ENCODE assay signal across 13 cellular contexts in genomic region chr2:226742346-226742745, GRCh38. TPM values are rescaled to one million over a fixed set of nuclear protein-coding genes. Genes with fewer than 3 reads are reported as not detected.
DNase-seq lines count a peak whose midpoint lies in the region; ATAC-seq, FAIRE-seq and TF ChIP-seq lines count a peak whose summit lies in the region.
"Had no signal": no experiment of that assay in that cellular context is flagged by ENCODE, and none has a peak within 500 bp of the region (broad histone marks: within the 10 kb centered on the region; RNA-seq: fewer than 3 reads in every experiment).

No MANE protein-coding gene starts in this region.

- H3K4me1 Mint-ChIP-seq in CD8-positive, alpha-beta memory T cell, result no peaks in the 10 kb centered on the region

- H4K8ac ChIP-seq in trophoblast cell (ENCODE audit: low read depth, low read length), result no peak overlapping the region

- H2BK5ac ChIP-seq in trophoblast cell (ENCODE audit: low read depth, low read length, poor library complexity), result no peak overlapping the region

- no peak overlapping the region for H3K23ac ChIP-seq in trophoblast cell (ENCODE audit: low read length)

- H3K4me1 ChIP-seq in liver (ENCODE audit: control insufficient read depth in 4 of 4, insufficient read depth in 4 of 4, low read length in 3 of 4) (peaks cover 7 to 53% (median 34%) of the 10 kb centered on the region in 4 donors), HepG2 (ENCODE audit: insufficient read depth, low read length) (peaks cover 62% of the 10 kb centered on the region), trophoblast cell (ENCODE audit: control insufficient read depth in 1 of 2, insufficient read depth in 2 of 2, low read length in 2 of 2) (peaks cover 9 to 14% of the 10 kb centered on the region in 2 experiments), aorta (ENCODE audit: control insufficient read depth in 1 of 2, insufficient read depth in 2 of 2, low read length in 2 of 2) (peaks cover 3 to 5% of the 10 kb centered on the region in 2 donors)
- H3K4me1 ChIP-seq in CD8-positive, alpha-beta memory T cell (ENCODE audit: insufficient read depth, low read length), result no peaks in the 10 kb centered on the region

- H3K27me3 Mint-ChIP-seq in CD8-positive, alpha-beta memory T cell, result peaks cover 0 to 6% of the 10 kb centered on the region in 2 donors

- H3K4ac ChIP-seq in trophoblast cell (ENCODE audit: low read depth, low read length), result peak overlapping the region; percentile 28

- H2BK12ac ChIP-seq in trophoblast cell (ENCODE audit: low read length), result peak overlapping the region; percentile 47

- peaks cover 5% of the 10 kb centered on the region for H3K79me2 ChIP-seq in HepG2 (ENCODE audit: insufficient read depth, low read length)
- H3K79me2 ChIP-seq in trophoblast cell (ENCODE audit: control insufficient read depth, insufficient read depth, low read length, poor library complexity), result no peaks in the 10 kb centered on the region

- H4K12ac ChIP-seq in trophoblast cell (ENCODE audit: low read depth, low read length), result no peak overlapping the region

- no peak for TF ChIP-seq CTCF in liver (IDR thresholded peaks at IDR 0.05; ENCODE audit: low read depth, low read length, missing input control)
- no peak for TF ChIP-seq CTCF in HepG2 (CRISPR knock-in tag; IDR thresholded peaks at IDR 0.05)

- intact Hi-C loops in HepG2 (cut with micrococcal nuclease; ENCODE audit: unreplicated experiment), result loop anchor here (1.0 kb wide), 1 partner anchor 18 kb away; no protein-coding TSS in a partner anchor
- intact Hi-C loops in left cardiac atrium (cut with DNase I), result no loop called here
- intact Hi-C loops in aorta (cut with DNase I), result no loop called here

- 50% methylated on average over 5 of the region's 5 CpGs for WGBS in liver
- 97% methylated on average over 5 of the region's 5 CpGs for WGBS in HepG2 (ENCODE audit: low lambda C conversion rate)
- WGBS in trophoblast cell (ENCODE audit: extremely low coverage, insufficient coverage, insufficient read length), result no CpG with 5 or more reads among the region's 5 CpGs
- WGBS in aorta, 2 donors, result 0 to 9% methylated on average over 5 of the region's 5 CpGs

- peaks cover 0 to 9% (median 0%) of the 10 kb centered on the region in 3 donors for H3K36me3 Mint-ChIP-seq in CD8-positive, alpha-beta memory T cell
- H3K36me3 Mint-ChIP-seq: activated CD4-positive, alpha-beta memory T cell treated with anti-CD3 and anti-CD28 coated beads for 36 hours; activated naive CD4-positive, alpha-beta T cell treated with anti-CD3 and anti-CD28 coated beads, Interleukin-2, amount 50 U/mL, for 72 hours had no signal

- H3K36me3 ChIP-seq in liver (ENCODE audit: control insufficient read depth in 4 of 4, insufficient read depth in 3 of 4, low read depth in 1 of 4, low read length in 3 of 4) (peaks cover 0 to 4% (median 0%) of the 10 kb centered on the region in 4 donors), HepG2 (replicated peaks in 1 of 2; ENCODE audit: control insufficient read depth in 1 of 2, insufficient read depth in 2 of 2, low read length in 2 of 2) (peaks cover 0 to under 1% of the 10 kb centered on the region in 2 experiments; a peak in 2 of 5 replicates), trophoblast cell (ENCODE audit: control insufficient read depth in 1 of 2, insufficient read depth in 2 of 2, low read length in 2 of 2) (peaks cover 0 to 3% of the 10 kb centered on the region in 2 experiments), aorta (ENCODE audit: control insufficient read depth in 1 of 2, insufficient read depth in 2 of 2, low read length in 1 of 2) (no peaks in the 10 kb centered on the region)
- H3K36me3 ChIP-seq in CD8-positive, alpha-beta memory T cell (ENCODE audit: insufficient read depth, low read length), result no peaks in the 10 kb centered on the region

- POLR2A ChIA-PET in HepG2 (lab: Yijun Ruan, JAX), result interaction anchor here (1.2 to 3.0 kb wide), 2 partner anchors 19 to 58 kb away, joined by 3 to 10 read pairs; partner anchors contain the start of gene IRS1
- POLR2A ChIA-PET in CD8-positive, alpha-beta memory T cell (lab: Charles Lee), result no interaction called here

- H4K20me1 ChIP-seq in HepG2 (ENCODE audit: insufficient read depth, low read length), result no peaks in the 10 kb centered on the region

- H3K4me2 ChIP-seq in HepG2 (ENCODE audit: low read depth, low read length) (no peak overlapping the region), trophoblast cell (ENCODE audit: low read length) (no peak overlapping the region)

- no peak for FAIRE-seq in HepG2 (lab: Jason Lieb, UNC)
- FAIRE-seq: G401.6 had no signal

- no TSS peak for BruUV-seq in HepG2 (replicated peaks; lab: Mats Ljungman, UMichigan)

- CTCF ChIA-PET in HepG2 (lab: Yijun Ruan, JAX; ENCODE audit: low intra/inter-chr PET ratio, low total read pairs), result no interaction called here
- CTCF ChIA-PET in CD8-positive, alpha-beta memory T cell (lab: Charles Lee), result interaction anchor here (1.3 kb wide), 1 partner anchor 57 kb away, joined by 3 read pairs; the partner anchor contains the start of gene IRS1

- no peak overlapping the region for H3K4me3 ChIP-seq in liver (ENCODE audit: low read depth in 1 of 3, low read length in 3 of 3)
- H3K4me3 ChIP-seq in HepG2 (replicated peaks in 1 of 3; ENCODE audit: insufficient read depth in 1 of 3, low read depth in 2 of 3, low read length in 3 of 3), result no peak overlapping the region
- no peak overlapping the region for H3K4me3 ChIP-seq in trophoblast cell (ENCODE audit: low read depth, low read length)
- no peak overlapping the region for H3K4me3 ChIP-seq in aorta (ENCODE audit: low read length in 2 of 2)
- no peak overlapping the region for H3K4me3 ChIP-seq in CD8-positive, alpha-beta memory T cell (ENCODE audit: low read length)

- TF ChIP-seq RAD21 in liver (IDR thresholded peaks at IDR 0.05), result peak in 1 of 2 donors; percentile 34
- TF ChIP-seq RAD21 in HepG2 (CRISPR knock-in tag; IDR thresholded peaks at IDR 0.05), result no peak

- no peak for TF ChIP-seq EP300 in HepG2 (IDR thresholded peaks at IDR 0.05; ENCODE audit: low read depth in 2 of 2, low read length in 2 of 2)
- TF ChIP-seq EP300 in HepG2 (CRISPR knock-in tag; IDR thresholded peaks at IDR 0.05; ENCODE audit: borderline replicate concordance), result no peak

- peak overlapping the region; percentile 76 for H3K14ac ChIP-seq in trophoblast cell (ENCODE audit: low read length)

- H3K79me1 ChIP-seq in trophoblast cell (ENCODE audit: low read length), result peaks cover 2% of the 10 kb centered on the region

- H4K91ac ChIP-seq in trophoblast cell (ENCODE audit: low read depth, low read length), result no peak overlapping the region

- H3K9ac ChIP-seq in liver (ENCODE audit: low read depth in 1 of 2, low read length in 2 of 2) (no peak overlapping the region), HepG2 (ENCODE audit: insufficient read depth, low read depth, low read length) (no peak overlapping the region), trophoblast cell (ENCODE audit: low read length) (no peak overlapping the region)

- H3K27me3 ChIP-seq in liver (ENCODE audit: control insufficient read depth in 4 of 4, insufficient read depth in 4 of 4, low read length in 3 of 4) (no peaks in the 10 kb centered on the region), HepG2 (ENCODE audit: control insufficient read depth in 1 of 2, insufficient read depth in 2 of 2, low read length in 2 of 2) (no peaks in the 10 kb centered on the region), trophoblast cell (ENCODE audit: insufficient read depth, low read length) (no peaks in the 10 kb centered on the region), aorta (ENCODE audit: control insufficient read depth in 1 of 2, insufficient read depth in 2 of 2, low read length in 1 of 2) (no peaks in the 10 kb centered on the region)
- no peaks in the 10 kb centered on the region for H3K27me3 ChIP-seq in CD8-positive, alpha-beta memory T cell (ENCODE audit: insufficient read depth, low read length, poor library complexity, severe bottlenecking)

- no peaks in the 10 kb centered on the region for H3K9me3 ChIP-seq in liver (ENCODE audit: control insufficient read depth in 4 of 4, low read length in 3 of 4)
- H3K9me3 ChIP-seq in HepG2 (ENCODE audit: low read length), result peaks cover 3% of the 10 kb centered on the region; the same call in 1 of the 2 replicates
- H3K9me3 ChIP-seq in trophoblast cell (ENCODE audit: insufficient read depth, low read depth, low read length), result no peaks in the 10 kb centered on the region
- no peaks in the 10 kb centered on the region for H3K9me3 ChIP-seq in aorta (ENCODE audit: control insufficient read depth, low read length)
- H3K9me3 ChIP-seq in CD8-positive, alpha-beta memory T cell (ENCODE audit: low read length), result no peaks in the 10 kb centered on the region

- DNase-seq in HepG2 (ENCODE audit: low spot score) (no peak), left cardiac atrium (peak; percentile 36), trophoblast cell (no peak), aorta (peak in 1 of 2 donors; percentile 63), HCEC 1CT (no peak)
- DNase-seq in CD8-positive, alpha-beta memory T cell, result no peak
- DNase-seq: activated CD4-positive, alpha-beta memory T cell treated with anti-CD3 and anti-CD28 coated beads for 36 hours; Karpas-422 had no signal

- no peak overlapping the region for H3K27ac Mint-ChIP-seq in CD8-positive, alpha-beta memory T cell
- H3K27ac Mint-ChIP-seq: activated CD4-positive, alpha-beta memory T cell treated with anti-CD3 and anti-CD28 coated beads for 36 hours; activated naive CD4-positive, alpha-beta T cell treated with anti-CD3 and anti-CD28 coated beads, Interleukin-2, amount 50 U/mL, for 72 hours had no signal

- no peak overlapping the region for H3K4me3 Mint-ChIP-seq in CD8-positive, alpha-beta memory T cell
- H3K4me3 Mint-ChIP-seq: activated CD4-positive, alpha-beta memory T cell treated with anti-CD3 and anti-CD28 coated beads for 36 hours had no signal

- no peak overlapping the region for H2AK5ac ChIP-seq in trophoblast cell (ENCODE audit: low read length)

- no peak for TF ChIP-seq POLR2A in HepG2 (IDR thresholded peaks at IDR 0.05; ENCODE audit: insufficient read depth in 1 of 2, low read depth in 2 of 2, low read length in 2 of 2)

- no peaks in the 10 kb centered on the region for H3K9me3 Mint-ChIP-seq in CD8-positive, alpha-beta memory T cell
- H3K9me3 Mint-ChIP-seq: activated CD4-positive, alpha-beta memory T cell treated with anti-CD3 and anti-CD28 coated beads for 36 hours had no signal

- H3K27ac ChIP-seq in liver (ENCODE audit: low read depth in 1 of 2, low read length in 2 of 2) (peak overlapping the region; percentile 58 to 64), HepG2 (ENCODE audit: extremely low read length, insufficient read depth, low read length) (no peak overlapping the region), trophoblast cell (ENCODE audit: low read depth, low read length) (no peak overlapping the region), aorta (ENCODE audit: low read depth in 1 of 2, low read length in 2 of 2) (peak overlapping the region in 1 of 2 donors; percentile 71)
- no peak overlapping the region for H3K27ac ChIP-seq in CD8-positive, alpha-beta memory T cell (ENCODE audit: low read depth, low read length)

- H2AFZ ChIP-seq in HepG2 (ENCODE audit: low read length) (no peak overlapping the region), trophoblast cell (ENCODE audit: insufficient read depth, low read length, poor library complexity) (no peak overlapping the region)

- H2BK120ac ChIP-seq in trophoblast cell (ENCODE audit: insufficient read depth, low read length, poor library complexity), result no peak overlapping the region

- ATAC-seq in HepG2 (no peak), left cardiac atrium (peak; percentile 83 to 90), aorta (ENCODE audit: low FRiP score) (peak; percentile 78), HG02885 (IDR thresholded peaks at IDR 0.05; ENCODE audit: poor library complexity, unreplicated experiment) (no peak)
- ATAC-seq: activated naive CD4-positive, alpha-beta T cell treated with anti-CD3 and anti-CD28 coated beads, Interleukin-2, amount 50 U/mL, for 72 hours; left colon had no signal

- in situ Hi-C loops in HepG2 (cut with HindIII; ENCODE audit: extremely low pct_ligation_motif_present, low pct_unique_long_range_greater_than_20kb), result no loop called here

- peak overlapping the region; percentile 56 for H3K18ac ChIP-seq in trophoblast cell (ENCODE audit: low read length)

RNA-seq across cellular contexts. Expression of gene IRS1, which starts 57.3 kb away (rescaled TPM):
- 10 to 100 TPM in 1 of 2 donors, 1 to 10 TPM in 1; 8.3 to 11.6 TPM for total RNA-seq in liver
- 1 to 10 TPM; 7.4 to 8.9 TPM for polyA plus RNA-seq in liver
- 7.9 and 8.7 TPM in 2 replicates for total RNA-seq in HepG2 (2016; rRNA removed; fragmentation: Illumina TruSeq; extraction: Trizol)
- total RNA-seq in HepG2 (2016; cell fraction: cytosol; rRNA removed; fragmentation: Illumina TruSeq; extraction: Trizol; ENCODE audit: low read depth), result 0.51 and 0.53 TPM in 2 replicates
- total RNA-seq in HepG2 (2016; cell fraction: insoluble cytoplasmic fraction; rRNA removed; fragmentation: Illumina TruSeq; extraction: Trizol), result 7.1 and 8.1 TPM in 2 replicates
- total RNA-seq in HepG2 (2016; cell fraction: membrane; rRNA removed; fragmentation: Illumina TruSeq; extraction: Trizol), result 2.7 and 3.0 TPM in 2 replicates
- total RNA-seq in HepG2 (2016; cell fraction: nucleus; rRNA removed; fragmentation: Illumina TruSeq; extraction: Trizol), result 10.7 and 14.1 TPM in 2 replicates
- 9.0 and 12.8 TPM in 2 replicates for polyA plus RNA-seq in HepG2 (2011; rRNA removed)
- 7.1 and 7.9 TPM in 2 replicates for polyA plus RNA-seq in HepG2 (2011; cell fraction: cytosol; rRNA removed)
- 15.3 and 15.6 TPM in 2 replicates for polyA plus RNA-seq in HepG2 (2011; cell fraction: nucleus; rRNA removed)
- polyA plus RNA-seq in HepG2 (2012), result 14.3 and 15.3 TPM in 2 replicates
- 0.25 and 0.50 TPM in 2 replicates for polyA plus RNA-seq in HepG2 (2016; cell fraction: cytosol; fragmentation: Illumina TruSeq; extraction: Trizol; ENCODE audit: low read depth)
- polyA plus RNA-seq in HepG2 (2016; cell fraction: insoluble cytoplasmic fraction; fragmentation: Illumina TruSeq; extraction: Trizol; ENCODE audit: low read depth), result 6.8 and 8.7 TPM in 2 replicates
- polyA plus RNA-seq in HepG2 (2016; cell fraction: membrane; fragmentation: Illumina TruSeq; extraction: Trizol; ENCODE audit: low read depth), result 1.1 and 1.4 TPM in 2 replicates
- 11.6 and 13.6 TPM in 2 replicates for polyA plus RNA-seq in HepG2 (2016; cell fraction: nucleus; fragmentation: Illumina TruSeq; extraction: Trizol; ENCODE audit: insufficient read depth, low read depth)
- 0.68 and 28.1 TPM in 2 replicates for polyA minus RNA-seq in HepG2 (2011; rRNA and poly(A)+ RNA removed; ENCODE audit: low replicate concordance)
- 11.2 and 13.5 TPM in 2 replicates for polyA minus RNA-seq in HepG2 (2011; cell fraction: cytosol; rRNA and poly(A)+ RNA removed)
- 26.8 and 36.8 TPM in 2 replicates for polyA minus RNA-seq in HepG2 (2011; cell fraction: nucleus; rRNA and poly(A)+ RNA removed)
- total RNA-seq in left cardiac atrium, result 10 to 100 TPM; 13.7 to 15.1 TPM
- polyA plus RNA-seq in trophoblast cell (2013), result 22.0 and 23.0 TPM in 2 replicates
- 10 to 100 TPM; 13.8 to 16.6 TPM for total RNA-seq in aorta
- polyA plus RNA-seq in aorta, result 1 to 10 TPM; 2.1 to 2.5 TPM
- total RNA-seq in CD8-positive, alpha-beta memory T cell, result 1 to 10 TPM; 3.6 to 3.9 TPM
- 0.20 TPM for polyA plus RNA-seq in CD8-positive, alpha-beta memory T cell

Comparison
In these comparisons a context has a peak if more than half of its experiments do, and no peak if none do; other contexts are left out.
1. H3K27ac ChIP-seq: peak in liver (2 of 2); none in HepG2 (single experiment), trophoblast cell (single experiment) and CD8-positive, alpha-beta memory T cell (single experiment).
2. ATAC-seq: peak in left cardiac atrium (2 of 2) and aorta (single experiment); none in HepG2 (single experiment) and HG02885 (single experiment).